8 cellular contexts compared by ENCODE assay signal in genomic region chr4:169314906-169315305, GRCh38. TPM values are rescaled to one million over a fixed set of nuclear protein-coding genes. Genes with fewer than 3 reads are reported as not detected.
DNase-seq lines count a peak whose midpoint lies in the region; ATAC-seq and TF ChIP-seq lines count a peak whose summit lies in the region.

No MANE protein-coding gene starts in this region.

- no peak for TF ChIP-seq RAD21 in HCT116 (IDR thresholded peaks at IDR 0.05; ENCODE audit: low read depth)

- no TSS peak for BruUV-seq in HCT116 (replicated peaks; lab: Mats Ljungman, UMichigan)
- BruUV-seq in PC-3 (replicated peaks; lab: Mats Ljungman, UMichigan) = no TSS peak

- RAD21 ChIA-PET in HCT116 (lab: Charles Lee; ENCODE audit: low non-redundant PET in 1 of 2, low total read pairs in 2 of 2, uncharacterized antibody in 2 of 2, unreplicated experiment in 2 of 2) = no interaction called here

- H3K36me3 ChIP-seq in HCT116 (ENCODE audit: control insufficient read depth in 1 of 2, insufficient read depth in 2 of 2, low read length in 2 of 2) = no peaks in the 10 kb centered on the region
- no peaks in the 10 kb centered on the region for H3K36me3 ChIP-seq in PC-3 (ENCODE audit: low read depth, low read length)
- H3K36me3 ChIP-seq in rectal smooth muscle tissue (ENCODE audit: control insufficient read depth, insufficient read depth, low read length) = no peaks in the 10 kb centered on the region

- peak overlapping the region; percentile 93 for H2AFZ ChIP-seq in HCT116 (ENCODE audit: low read depth, low read length, poor library complexity, severe bottlenecking)
- peak overlapping the region; percentile 62 for H2AFZ ChIP-seq in PC-3 (ENCODE audit: low read length)

- H3K4me3 ChIP-seq in HCT116 (replicated peaks in 1 of 2; ENCODE audit: low read depth in 1 of 2, low read length in 2 of 2) = peak overlapping the region in 1 of 2 experiments; percentile 31; a peak in 2 of 4 replicates
- H3K4me3 ChIP-seq in PC-3 (ENCODE audit: low read length) = peak overlapping the region; percentile 24; the same call in 1 of the 2 replicates
- H3K4me3 ChIP-seq in fibroblast of pulmonary artery (replicated peaks; ENCODE audit: low read depth, low read length) = no peak overlapping the region
- peak overlapping the region; percentile 39 for H3K4me3 ChIP-seq in rectal smooth muscle tissue (ENCODE audit: low read length)

- TF ChIP-seq CTCF in HCT116 (IDR thresholded peaks at IDR 0.05 in 2 of 3, conservative IDR thresholded peaks at IDR 0.05 in 1 of 3; ENCODE audit: borderline replicate concordance in 1 of 3, insufficient read depth in 1 of 3, low read depth in 2 of 3, low read length in 2 of 3) (no peak), PC-3 (conservative IDR thresholded peaks at IDR 0.05; ENCODE audit: low read depth, low read length) (no peak), fibroblast of pulmonary artery (IDR thresholded peaks at IDR 0.05; ENCODE audit: low read length, missing control alignments) (no peak)

- TF ChIP-seq POLR2A in HCT116 (IDR thresholded peaks at IDR 0.05; ENCODE audit: borderline replicate concordance, extremely low read depth, insufficient read depth, insufficient read length) = no peak

- H3K27ac ChIP-seq in HCT116 (ENCODE audit: low read depth, low read length) (no peak overlapping the region), PC-3 (ENCODE audit: low read length) (peak overlapping the region; percentile 42), rectal smooth muscle tissue (ENCODE audit: low read depth, low read length) (no peak overlapping the region)

- H3K4me1 ChIP-seq in HCT116 (ENCODE audit: control insufficient read depth in 1 of 2, insufficient read depth in 2 of 2, low read length in 2 of 2) = peaks cover 15 to 40% of the 10 kb centered on the region in 2 experiments
- H3K4me1 ChIP-seq in PC-3 (ENCODE audit: insufficient read depth, low read length) = peaks cover 33% of the 10 kb centered on the region
- no peaks in the 10 kb centered on the region for H3K4me1 ChIP-seq in rectal smooth muscle tissue (ENCODE audit: control insufficient read depth, insufficient read depth, low read length)

- DNase-seq in HCT116 (ENCODE audit: low read depth, low spot score) = peak; percentile 37
- DNase-seq in PC-3 = peak; percentile 77
- peak; percentile 68 for DNase-seq in fibroblast of pulmonary artery (ENCODE audit: low read depth)
- no peak for DNase-seq in activated CD4-positive, alpha-beta T cell treated with anti-CD3 and anti-CD28 coated beads for 48 hours
- no peak for DNase-seq in foreskin melanocyte

- H4K20me1 ChIP-seq in HCT116 (ENCODE audit: insufficient read depth) (no peaks in the 10 kb centered on the region), PC-3 (ENCODE audit: low read length) (no peaks in the 10 kb centered on the region)

- H3K79me2 ChIP-seq in HCT116 (ENCODE audit: insufficient read depth, low read length) (no peaks in the 10 kb centered on the region), PC-3 (ENCODE audit: low read length) (no peaks in the 10 kb centered on the region)

- peak overlapping the region; percentile 67 for H3K4me2 ChIP-seq in HCT116 (ENCODE audit: low read length)
- peak overlapping the region; percentile 59 for H3K4me2 ChIP-seq in PC-3 (ENCODE audit: low read length)

- intact Hi-C loops in HCT116 (cut with micrococcal nuclease) = loop anchor here (5.0 kb wide), 2 partner anchors 288 to 303 kb away; partner anchors contain the start of gene CBR4
- intact Hi-C loops in PC-3 (cut with micrococcal nuclease) = no loop called here

- H3K9me3 ChIP-seq in HCT116 (ENCODE audit: control insufficient read depth in 1 of 2, insufficient read depth in 1 of 2, low read depth in 1 of 2, low read length in 2 of 2) (no peaks in the 10 kb centered on the region), PC-3 (ENCODE audit: low read length) (no peaks in the 10 kb centered on the region)

- H3F3A ChIP-seq in PC-3 (ENCODE audit: low read length, unreplicated experiment) = no peaks in the 10 kb centered on the region

- POLR2A ChIA-PET in HCT116 (lab: Charles Lee) (no interaction called here), PC-3 (lab: Charles Lee; ENCODE audit: unreplicated experiment) (no interaction called here)

- H3K9ac ChIP-seq in HCT116 (ENCODE audit: low read length) = no peak overlapping the region
- no peak overlapping the region for H3K9ac ChIP-seq in PC-3 (ENCODE audit: low read length)
- H3K9ac ChIP-seq in rectal smooth muscle tissue (ENCODE audit: low read length) = no peak overlapping the region

- H3K9me2 ChIP-seq in HCT116 (ENCODE audit: insufficient read depth) (no peaks in the 10 kb centered on the region), PC-3 (replicated peaks; ENCODE audit: low read length) (no peaks in the 10 kb centered on the region)

- H3K27me3 ChIP-seq in HCT116 (ENCODE audit: insufficient read depth, low read length) (no peaks in the 10 kb centered on the region), PC-3 (ENCODE audit: low read length) (no peaks in the 10 kb centered on the region), rectal smooth muscle tissue (ENCODE audit: control insufficient read depth, insufficient read depth, low read length) (no peaks in the 10 kb centered on the region)

- CTCF ChIA-PET in HCT116 (lab: Charles Lee) = interaction anchor here (0.6 to 1.2 kb wide), 3 partner anchors 269 to 305 kb away, joined by 3 read pairs; partner anchors contain the start of gene CBR4
- CTCF ChIA-PET in PC-3 (lab: Charles Lee) = no interaction called here

- ATAC-seq in HCT116 (peak; percentile 33), PC-3 (peak; percentile 61), GM21737 (IDR thresholded peaks at IDR 0.05; ENCODE audit: unreplicated experiment) (no peak), GM21825 (IDR thresholded peaks at IDR 0.05; ENCODE audit: unreplicated experiment) (no peak)

TF ChIP-seq in HCT116, 20 proteins besides CTCF, POLR2A, EP300 and RAD21 (continues in another document):
- TF ChIP-seq JUND (IDR thresholded peaks at IDR 0.05) = no peak
- no peak for TF ChIP-seq SIN3A (IDR thresholded peaks at IDR 0.05; ENCODE audit: low read depth)
- no peak; the same call in 1 of the 2 replicates for TF ChIP-seq SP1 (IDR thresholded peaks at IDR 0.05; ENCODE audit: low read depth)
- TF ChIP-seq, protein P1, sequence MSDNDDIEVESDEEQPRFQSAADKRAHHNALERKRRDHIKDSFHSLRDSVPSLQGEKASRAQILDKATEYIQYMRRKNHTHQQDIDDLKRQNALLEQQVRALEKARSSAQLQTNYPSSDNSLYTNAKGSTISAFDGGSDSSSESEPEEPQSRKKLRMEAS (IDR thresholded peaks at IDR 0.05) = peak; percentile 65
- no peak for TF ChIP-seq YY1 (IDR thresholded peaks at IDR 0.05; ENCODE audit: extremely low read depth, insufficient replicate concordance, low read depth, low read length)
- peak; percentile 46; the same call in 1 of the 2 replicates for TF ChIP-seq POLR2AphosphoS5 (IDR thresholded peaks at IDR 0.05; ENCODE audit: low read depth, low read length)
- TF ChIP-seq REST (IDR thresholded peaks at IDR 0.05; ENCODE audit: low read depth) = no peak
- TF ChIP-seq TCF7L2 (IDR thresholded peaks at IDR 0.05; ENCODE audit: borderline replicate concordance, extremely low read depth, insufficient read depth, insufficient read length) = no peak
- no peak for TF ChIP-seq ELF1 (IDR thresholded peaks at IDR 0.05; ENCODE audit: borderline replicate concordance, low read depth)
- TF ChIP-seq CBX3 (IDR thresholded peaks at IDR 0.05; ENCODE audit: low read depth) = 0 out of 2 replicates have a peak, but pooled peaks have one; percentile 38
- TF ChIP-seq EZH2 (IDR thresholded peaks at IDR 0.05) = no peak
- TF ChIP-seq SRF (IDR thresholded peaks at IDR 0.05; ENCODE audit: low read depth) = no peak
- TF ChIP-seq, protein P2, sequence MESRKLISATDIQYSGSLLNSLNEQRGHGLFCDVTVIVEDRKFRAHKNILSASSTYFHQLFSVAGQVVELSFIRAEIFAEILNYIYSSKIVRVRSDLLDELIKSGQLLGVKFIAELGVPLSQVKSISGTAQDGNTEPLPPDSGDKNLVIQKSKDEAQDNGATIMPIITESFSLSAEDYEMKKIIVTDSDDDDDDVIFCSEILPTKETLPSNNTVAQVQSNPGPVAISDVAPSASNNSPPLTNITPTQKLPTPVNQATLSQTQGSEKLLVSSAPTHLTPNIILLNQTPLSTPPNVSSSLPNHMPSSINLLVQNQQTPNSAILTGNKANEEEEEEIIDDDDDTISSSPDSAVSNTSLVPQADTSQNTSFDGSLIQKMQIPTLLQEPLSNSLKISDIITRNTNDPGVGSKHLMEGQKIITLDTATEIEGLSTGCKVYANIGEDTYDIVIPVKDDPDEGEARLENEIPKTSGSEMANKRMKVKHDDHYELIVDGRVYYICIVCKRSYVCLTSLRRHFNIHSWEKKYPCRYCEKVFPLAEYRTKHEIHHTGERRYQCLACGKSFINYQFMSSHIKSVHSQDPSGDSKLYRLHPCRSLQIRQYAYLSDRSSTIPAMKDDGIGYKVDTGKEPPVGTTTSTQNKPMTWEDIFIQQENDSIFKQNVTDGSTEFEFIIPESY (IDR thresholded peaks at IDR 0.05; ENCODE audit: extremely low read depth, insufficient replicate concordance, low read length) = no peak
- no peak for TF ChIP-seq EZH2phosphoT487 (IDR thresholded peaks at IDR 0.05; ENCODE audit: borderline replicate concordance)

RNA-seq across cellular contexts. Expression of gene SH3RF1, which starts 44.1 kb away (rescaled TPM):
- total RNA-seq in HCT116 (2021; ENCODE audit: unreplicated experiment) (59.5 TPM), PC-3 (2014; rRNA removed) (20.2 and 21.0 TPM in 2 replicates)
- 23.7 and 24.4 TPM in 2 replicates for polyA plus RNA-seq in HCT116 (2012)

Comparison
In these comparisons a context has a peak if more than half of its experiments do, and no peak if none do; other contexts are left out.
1. ATAC-seq: peak in HCT116 (single experiment) and PC-3 (single experiment); none in GM21737 (single experiment) and GM21825 (single experiment).
2. DNase-seq: peak in HCT116 (single experiment), PC-3 (single experiment) and fibroblast of pulmonary artery (single experiment); none in activated CD4-positive, alpha-beta T cell treated with anti-CD3 and anti-CD28 coated beads for 48 hours (single experiment) and foreskin melanocyte (single experiment).